ENCODE assay signal across 13 cellular contexts in the genomic region with DNA sequence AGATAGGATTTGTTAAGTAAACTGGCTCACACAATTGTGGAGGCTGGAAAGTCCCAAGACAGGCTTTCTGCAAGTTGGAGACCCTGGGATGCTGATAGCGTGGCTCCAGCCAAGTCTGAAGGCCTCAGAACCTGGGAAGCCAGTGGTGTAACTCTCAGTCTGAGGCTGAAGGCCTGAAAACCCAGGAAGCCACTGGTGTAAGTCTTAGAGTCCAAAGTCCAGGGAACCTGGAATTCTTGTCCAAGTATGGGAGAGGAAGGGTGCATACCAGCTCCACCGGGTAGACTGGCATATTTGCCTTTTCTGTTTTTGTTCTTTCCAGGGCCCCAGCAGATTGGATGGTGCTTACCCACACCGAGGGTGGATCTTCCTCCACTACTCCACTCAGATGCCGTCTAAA.
"Had no signal": no experiment of that assay in that cellular context is flagged by ENCODE, and none has a peak within 500 bp of the region (broad histone marks: within the 10 kb centered on the region; RNA-seq: fewer than 3 reads in every experiment).

No MANE protein-coding gene starts in this region.

- DNase-seq: activated CD4-positive, alpha-beta T cell treated with anti-CD3 and anti-CD28 coated beads, Interleukin-2, amount 50 U/mL, for 4 hours; activated naive CD4-positive, alpha-beta T cell treated with anti-CD3 and anti-CD28 coated beads, Interleukin-2, amount 50 U/mL, for 16 hours; central memory CD4-positive, alpha-beta T cell; hippocampal formation; mesenchymal stem cell; stimulated activated CD4-positive, alpha-beta T cell treated with anti-CD3 and anti-CD28 coated beads, Interleukin-12 subunit alpha, Interleukin-12 subunit beta, amount 100 ng/mL, for 4 hours; T1000 had no signal

- ATAC-seq: activated CD4-positive, CD25-positive, alpha-beta regulatory T cell treated with anti-CD3 and anti-CD28 coated beads, Interleukin-2, amount 50 U/mL, for 24 hours; natural killer cell treated with Interleukin-12 subunit alpha and Interleukin-12 subunit beta and Interleukin-15 and Interleukin-18, amount 100 ng/mL, for 72 hours; stimulated activated effector memory CD8-positive, alpha-beta T cell treated with anti-CD3 and anti-CD28 coated beads, Interleukin-12 subunit alpha, Interleukin-12 subunit beta, amount 100 ng/mL, for 72 hours had no signal

- H3K27ac Mint-ChIP-seq: natural killer cell treated with Interleukin-12 subunit alpha and Interleukin-12 subunit beta and Interleukin-15 and Interleukin-18, amount 100 ng/mL, for 72 hours; stimulated activated effector memory CD8-positive, alpha-beta T cell treated with anti-CD3 and anti-CD28 coated beads, Interleukin-12 subunit alpha, Interleukin-12 subunit beta, amount 100 ng/mL, for 72 hours had no signal

- H3K4me1 Mint-ChIP-seq: stimulated activated effector memory CD8-positive, alpha-beta T cell treated with anti-CD3 and anti-CD28 coated beads, Interleukin-12 subunit alpha, Interleukin-12 subunit beta, amount 100 ng/mL, for 72 hours had no signal

- H3K27me3 ChIP-seq: esophagus muscularis mucosa had no signal

- H3K27ac ChIP-seq: coronary artery, esophagus muscularis mucosa had no signal

- H3K4me3 Mint-ChIP-seq: brain; natural killer cell treated with Interleukin-12 subunit alpha and Interleukin-12 subunit beta and Interleukin-15 and Interleukin-18, amount 100 ng/mL, for 72 hours; stimulated activated effector memory CD8-positive, alpha-beta T cell treated with anti-CD3 and anti-CD28 coated beads, Interleukin-12 subunit alpha, Interleukin-12 subunit beta, amount 100 ng/mL, for 72 hours had no signal

- H3K27me3 Mint-ChIP-seq: natural killer cell treated with Interleukin-12 subunit alpha and Interleukin-12 subunit beta and Interleukin-15 and Interleukin-18, amount 100 ng/mL, for 72 hours had no signal

- H3K4me3 ChIP-seq: coronary artery, esophagus muscularis mucosa had no signal
